ENCODE assay signal across 8 cellular contexts in genomic region chr2:27428978-27429541, GRCh38. TPM values are rescaled to one million over a fixed set of nuclear protein-coding genes. Genes with fewer than 3 reads are reported as not detected.
DNase-seq lines count a peak whose midpoint lies in the region; ATAC-seq and TF ChIP-seq lines count a peak whose summit lies in the region.

No MANE protein-coding gene starts in this region.

- peaks cover 2 to 7% of the 10 kb centered on the region in 2 donors for H3K4me1 ChIP-seq in lung (ENCODE audit: control insufficient read depth in 2 of 2, insufficient read depth in 2 of 2, low read length in 2 of 2)

- ATAC-seq in HG03060 (IDR thresholded peaks at IDR 0.05; ENCODE audit: low read depth, unreplicated experiment) (peak; percentile 28), lung (ENCODE audit: insufficient read depth, low FRiP score) (peak; percentile 94)

- TF ChIP-seq POLR2A in GM18526 (IDR thresholded peaks at IDR 0.05; ENCODE audit: extremely low read depth, insufficient read length): peak; percentile 51

- TF ChIP-seq CTCF in AG09319 (IDR thresholded peaks at IDR 0.05; ENCODE audit: low read depth, low read length): no peak
- no peak for TF ChIP-seq CTCF in lung (IDR thresholded peaks at IDR 0.05; ENCODE audit: control extremely low read depth, extremely low read depth)

- H3K9me3 ChIP-seq in lung (ENCODE audit: control insufficient read depth in 2 of 2, insufficient read depth in 1 of 2, low read length in 1 of 2): no peaks in the 10 kb centered on the region

- no peaks in the 10 kb centered on the region for H3K27me3 ChIP-seq in lung (ENCODE audit: control insufficient read depth, insufficient read depth)

- peak overlapping the region; percentile 91 for H3K4me3 ChIP-seq in lung

- DNase-seq in AG09319 (ENCODE audit: extremely low read depth, low read depth): peak; percentile 61
- peak; percentile 72 for DNase-seq in NCI-H510A (lab: John Stamatoyannopoulos, UW)
- DNase-seq in activated CD4-positive, alpha-beta T cell treated with anti-CD3 and anti-CD28 coated beads, Interleukin-2, amount 50 U/mL, for 24 hours (ENCODE audit: low read depth in 1 of 2, low spot score in 1 of 2): peak; percentile 44
- DNase-seq in ecto neural progenitor cell (ENCODE audit: low spot score): peak; percentile 92
- peak; percentile 82 for DNase-seq in lung (ENCODE audit: low spot score)
- DNase-seq in stimulated activated CD4-positive, alpha-beta T cell treated with anti-CD3 and anti-CD28 coated beads, TNF-alpha, amount 100 ng/mL, for 1 hour (ENCODE audit: low read depth in 3 of 3, low spot score in 1 of 3): peak; percentile 20 to 46 (median 32)

- peaks cover 7% of the 10 kb centered on the region in 2 donors for H3K36me3 ChIP-seq in lung (ENCODE audit: control insufficient read depth in 2 of 2, insufficient read depth in 2 of 2, low read length in 2 of 2)

- WGBS in lung, 2 donors: 0 to 1% methylated on average over 29 to 51 of the region's 51 CpGs

- peak overlapping the region; percentile 99 to 100 for H3K27ac ChIP-seq in lung (ENCODE audit: low read depth in 1 of 2, low read length in 1 of 2)

RNA-seq across cellular contexts. Expression of gene NRBP1, which starts 0.6 kb away (rescaled TPM):
- 10 to 100 TPM; 80.3 to 93.6 TPM for total RNA-seq in lung
- polyA plus RNA-seq in lung: 10 to 100 TPM; 46.8 to 79.4 TPM

RNA-seq across cellular contexts. Expression of gene KRTCAP3, which starts 13.1 kb away (rescaled TPM):
- 10 to 100 TPM; 13.6 to 37.9 TPM for total RNA-seq in lung
- 10 to 100 TPM; 37.4 to 50.2 TPM for polyA plus RNA-seq in lung

RNA-seq across cellular contexts. Expression of gene PPM1G, which starts 19.7 kb away (rescaled TPM):
- 10 to 100 TPM; 45.9 to 66.0 TPM for total RNA-seq in lung
- polyA plus RNA-seq in lung: 10 to 100 TPM; 57.5 to 76.2 TPM

RNA-seq across cellular contexts. Expression of gene ZNF513, which starts 48.5 kb away (rescaled TPM):
- total RNA-seq in lung: 10 to 100 TPM in 1 of 2 donors, 1 to 10 TPM in 1; 8.0 to 21.1 TPM
- polyA plus RNA-seq in lung: 10 to 100 TPM; 21.6 to 22.2 TPM

RNA-seq across cellular contexts. Expression of gene SNX17, which starts 58.6 kb away (rescaled TPM):
- total RNA-seq in lung: 100 to 1,000 TPM in 1 of 2 donors, 10 to 100 TPM in 1; 65.8 to 129 TPM
- 100 to 1,000 TPM in 1 of 2 donors, 10 to 100 TPM in 1; 68.4 to 123 TPM for polyA plus RNA-seq in lung

Comparison
In these comparisons a context has a peak if more than half of its experiments do, and no peak if none do; other contexts are left out.
1. Peak in every context shown above with its lines: DNase-seq, ATAC-seq, H3K4me3 ChIP-seq and H3K27ac ChIP-seq.
2. DNase-seq: peak in every context shown above with its lines; median percentile 92 in ecto neural progenitor cell; 82 in lung; 72 in NCI-H510A; 61 in AG09319; 44 in activated CD4-positive, alpha-beta T cell treated with anti-CD3 and anti-CD28 coated beads, Interleukin-2, amount 50 U/mL, for 24 hours; 32 in stimulated activated CD4-positive, alpha-beta T cell treated with anti-CD3 and anti-CD28 coated beads, TNF-alpha, amount 100 ng/mL, for 1 hour.